29 cellular contexts compared by ENCODE assay signal in the genomic region with DNA sequence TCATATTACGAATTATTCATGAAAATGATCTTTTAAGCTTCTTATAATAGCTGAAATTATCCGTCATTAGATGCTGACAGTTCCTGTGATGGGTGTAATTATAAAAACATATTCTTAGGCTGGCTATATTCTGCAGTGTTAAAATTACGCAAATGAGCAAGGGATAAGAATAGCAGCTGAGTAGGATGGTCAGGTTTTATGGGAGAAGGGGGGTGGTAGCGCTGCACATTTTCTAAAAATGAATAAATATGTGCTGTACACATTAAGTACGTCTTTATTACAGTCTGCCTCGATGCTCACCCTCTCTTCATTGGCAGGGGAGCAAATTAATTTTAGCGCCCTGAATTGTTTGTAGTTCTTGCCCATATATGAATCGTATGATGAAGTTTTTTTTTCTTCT.
"Had no signal": no experiment of that assay in that cellular context is flagged by ENCODE, and none has a peak within 500 bp of the region (broad histone marks: within the 10 kb centered on the region; RNA-seq: fewer than 3 reads in every experiment).

No MANE protein-coding gene starts in this region.

- DNase-seq: activated CD4-positive, alpha-beta memory T cell treated with anti-CD3 and anti-CD28 coated beads, Interleukin-2, amount 10 ng/mL, durations not matched to agents 7 days and 5 days; activated CD4-positive, alpha-beta T cell treated with anti-CD3 and anti-CD28 coated beads for 1 hour; activated CD4-positive, alpha-beta T cell treated with anti-CD3 and anti-CD28 coated beads for 4 hours; activated CD4-positive, alpha-beta T cell treated with anti-CD3 and anti-CD28 coated beads, Interleukin-2, amount 10 ng/mL, durations not matched to agents 7 days and 5 days; activated CD4-positive, alpha-beta T cell treated with anti-CD3 and anti-CD28 coated beads, Interleukin-2, amount 50 U/mL, for 4 hours; activated CD8-positive, alpha-beta memory T cell treated with anti-CD3 and anti-CD28 coated beads, Interleukin-2, amount 50 U/mL, for 48 hours; activated effector memory CD4-positive, alpha-beta T cell treated with Interleukin-2 at 50 U/mL for 16 hours; activated gamma-delta T cell treated with Interleukin-2 at 50 U/mL for 16 hours; activated naive CD4-positive, alpha-beta T cell treated with anti-CD3 and anti-CD28 coated beads, Interleukin-2, amount 50 U/mL, for 16 hours; activated naive CD4-positive, alpha-beta T cell treated with Interleukin-2 at 50 U/mL for 16 hours; activated T-cell treated with anti-CD3 and anti-CD28 coated beads for 4 hours; activated T-cell treated with anti-CD3 and anti-CD28 coated beads, Interleukin-2, amount 50 U/mL, for 24 hours; activated T-cell treated with anti-CD3 and anti-CD28 coated beads, Interleukin-2, amount 50 U/mL, for 72 hours; adrenal gland; aorta; body of pancreas; central memory CD4-positive, alpha-beta T cell; cerebellar nuclear complex; colonic mucosa; effector CD8-positive, alpha-beta T cell; esophagus squamous epithelium; foreskin melanocyte; heart right ventricle; T-helper 2 cell had no signal

- H3K9me3 ChIP-seq: adrenal gland, body of pancreas, colonic mucosa, esophagus squamous epithelium had no signal

- H3K27ac ChIP-seq: adrenal gland, body of pancreas, breast epithelium, cardiac muscle cell, colonic mucosa, epithelial cell of prostate, esophagus squamous epithelium, gastroesophageal sphincter, heart right ventricle, VCaP had no signal

- H3K36me3 ChIP-seq: adrenal gland, breast epithelium, cardiac muscle cell, colonic mucosa, heart right ventricle had no signal

- H3K4me1 ChIP-seq: adrenal gland, body of pancreas, breast epithelium, colonic mucosa, heart right ventricle had no signal

- H3K4me3 ChIP-seq: adrenal gland, body of pancreas, breast epithelium, cardiac muscle cell, colonic mucosa, esophagus squamous epithelium, gastroesophageal sphincter, heart right ventricle had no signal

- H3K27me3 ChIP-seq: adrenal gland, body of pancreas, breast epithelium, cardiac muscle cell, colonic mucosa, esophagus squamous epithelium, gastroesophageal sphincter, heart right ventricle had no signal
